Comparison of ENCODE assay signal across 31 cellular contexts in genomic region chr2:3641841-3642421, GRCh38. TPM values are rescaled to one million over a fixed set of nuclear protein-coding genes. Genes with fewer than 3 reads are reported as not detected.
DNase-seq lines count a peak whose midpoint lies in the region; ATAC-seq, FAIRE-seq and TF ChIP-seq lines count a peak whose summit lies in the region.
"Had no signal": no experiment of that assay in that cellular context is flagged by ENCODE, and none has a peak within 500 bp of the region (broad histone marks: within the 10 kb centered on the region; RNA-seq: fewer than 3 reads in every experiment).

No MANE protein-coding gene starts in this region.

- H3K23ac ChIP-seq in H1 (ENCODE audit: insufficient read length) (no peak overlapping the region), trophoblast cell (ENCODE audit: low read length) (no peak overlapping the region)

- H3K36me3 Mint-ChIP-seq in neural crest cell (ENCODE audit: low read depth) (no peaks in the 10 kb centered on the region), type B pancreatic cell (no peaks in the 10 kb centered on the region)
- H3K36me3 Mint-ChIP-seq: activated naive CD8-positive, alpha-beta T cell; stimulated activated memory B cell treated with anti-CD40 and anti-IgM and Interleukin-4, amounts not matched to agents 10 μg/mL and 1 μg/mL and 100 μg/mL, for 72 hours had no signal

- no peak overlapping the region for H3K56ac ChIP-seq in H1 (replicated peaks; ENCODE audit: insufficient read length, low read depth, low read length)

- H3K79me1 ChIP-seq in H1 (ENCODE audit: low read depth, low read length) (no peaks in the 10 kb centered on the region), trophoblast cell (ENCODE audit: low read length) (no peaks in the 10 kb centered on the region)

- no peaks in the 10 kb centered on the region for H4K20me1 ChIP-seq in H1 (replicated peaks in 1 of 2; ENCODE audit: control insufficient read depth in 1 of 2, insufficient read depth in 2 of 2, low read length in 2 of 2)

- no peak overlapping the region for H2AK5ac ChIP-seq in H1 (ENCODE audit: low read depth, low read length)
- no peak overlapping the region for H2AK5ac ChIP-seq in trophoblast cell (ENCODE audit: low read length)

- H2BK12ac ChIP-seq in H1 (ENCODE audit: low read depth, low read length) (0 out of 2 replicates have a peak overlapping the region, but pooled peaks have one; percentile 39), trophoblast cell (ENCODE audit: low read length) (no peak overlapping the region)

- H3K79me2 ChIP-seq in H1 (ENCODE audit: control insufficient read depth in 1 of 2, insufficient read depth in 2 of 2, low read length in 2 of 2) (no peaks in the 10 kb centered on the region), trophoblast cell (ENCODE audit: control insufficient read depth, insufficient read depth, low read length, poor library complexity) (no peaks in the 10 kb centered on the region)
- H3K79me2 ChIP-seq: parathyroid adenoma had no signal

- peak overlapping the region; percentile 43 for H3K27ac Mint-ChIP-seq in neural crest cell (ENCODE audit: unreplicated experiment)
- no peak overlapping the region for H3K27ac Mint-ChIP-seq in type B pancreatic cell
- H3K27ac Mint-ChIP-seq: activated B cell treated with CpG ODN at 0.5 μM for 24 hours; activated CD8-positive, alpha-beta T cell treated with anti-CD3 and anti-CD28 coated beads for 36 hours; activated naive CD8-positive, alpha-beta T cell; stimulated activated memory B cell treated with anti-CD40 and anti-IgM and Interleukin-4, amounts not matched to agents 10 μg/mL and 1 μg/mL and 100 μg/mL, for 72 hours had no signal

- H3K14ac ChIP-seq in H1 (ENCODE audit: insufficient read length) (no peak overlapping the region), trophoblast cell (ENCODE audit: low read length) (no peak overlapping the region)

- no peaks in the 10 kb centered on the region for H3K9me3 Mint-ChIP-seq in neural crest cell
- H3K9me3 Mint-ChIP-seq in type B pancreatic cell, result no peaks in the 10 kb centered on the region
- H3K9me3 Mint-ChIP-seq: activated B cell treated with CpG ODN at 0.5 μM for 24 hours; activated CD8-positive, alpha-beta T cell treated with anti-CD3 and anti-CD28 coated beads for 36 hours; activated T-cell treated with anti-CD3 and anti-CD28 coated beads, Interleukin-2, amount 50 U/mL, for 4 hours; stimulated activated memory B cell treated with anti-CD40 and anti-IgM and Interleukin-4, amounts not matched to agents 10 μg/mL and 1 μg/mL and 100 μg/mL, for 72 hours had no signal

- POLR2A ChIA-PET in H1 (lab: Charles Lee; ENCODE audit: partially characterized antibody), result interaction anchor here (1.2 to 2.7 kb wide), 2 partner anchors 9 to 59 kb away, joined by 4 to 15 read pairs; no protein-coding TSS in a partner anchor

- TF ChIP-seq EP300 in H1 (IDR thresholded peaks at IDR 0.05; ENCODE audit: borderline replicate concordance in 1 of 2, low read depth in 2 of 2, low read length in 2 of 2), result no peak

- no peak overlapping the region for H4K5ac ChIP-seq in H1 (ENCODE audit: insufficient read length, low read depth, low read length)

- H2BK5ac ChIP-seq in H1 (ENCODE audit: low read depth, low read length), result no peak overlapping the region
- H2BK5ac ChIP-seq in trophoblast cell (ENCODE audit: low read depth, low read length, poor library complexity), result no peak overlapping the region

- H3K27me3 Mint-ChIP-seq in neural crest cell (ENCODE audit: low read depth), result no peaks in the 10 kb centered on the region
- peaks cover 3% of the 10 kb centered on the region for H3K27me3 Mint-ChIP-seq in type B pancreatic cell
- H3K27me3 Mint-ChIP-seq: activated B cell treated with CpG ODN at 0.5 μM for 24 hours; activated CD8-positive, alpha-beta T cell treated with anti-CD3 and anti-CD28 coated beads for 36 hours; activated naive CD8-positive, alpha-beta T cell had no signal

- no peaks in the 10 kb centered on the region for H3K23me2 ChIP-seq in H1 (ENCODE audit: low read depth, low read length)

- H3K4me3 ChIP-seq in H1 (ENCODE audit: extremely low read depth in 1 of 4, insufficient read depth in 2 of 4, low read depth in 3 of 4, low read length in 4 of 4) (no peak overlapping the region), trophoblast cell (ENCODE audit: low read depth, low read length) (no peak overlapping the region)
- H3K4me3 ChIP-seq: body of pancreas, heart right ventricle, lower lobe of right lung, right lobe of liver had no signal

- H2BK15ac ChIP-seq in H1 (ENCODE audit: low read length), result no peak overlapping the region

- H3K9me3 ChIP-seq in H1 (ENCODE audit: insufficient read depth in 2 of 2, low read depth in 1 of 2, low read length in 1 of 2) (no peaks in the 10 kb centered on the region), trophoblast cell (ENCODE audit: insufficient read depth, low read depth, low read length) (no peaks in the 10 kb centered on the region)
- H3K9me3 ChIP-seq: BE2C, body of pancreas, heart right ventricle, lower lobe of right lung, right lobe of liver had no signal

- peak; percentile 30 for DNase-seq in activated effector memory CD4-positive, alpha-beta T cell treated with anti-CD3 and anti-CD28 coated beads, Interleukin-2, amount 50 U/mL, for 16 hours
- no peak for DNase-seq in activated effector memory CD4-positive, alpha-beta T cell treated with Interleukin-2 at 50 U/mL for 16 hours
- DNase-seq in H1 (ENCODE audit: low read depth in 1 of 2, low spot score in 2 of 2) (peak in 1 of 2 experiments; percentile 45), neural crest cell (ENCODE audit: low read depth, low spot score) (no peak), type B pancreatic cell (ENCODE audit: extremely low spot score, unreplicated experiment) (peak; percentile 61), superior temporal gyrus (ENCODE audit: extremely low spot score) (no peak), trophoblast cell (no peak)
- DNase-seq: activated B cell treated with CpG ODN at 0.5 μM for 24 hours; activated CD8-positive, alpha-beta T cell treated with anti-CD3 and anti-CD28 coated beads for 36 hours; activated T-cell treated with anti-CD3 and anti-CD28 coated beads, Interleukin-2, amount 50 U/mL, for 4 hours; BE2C; DMS79 treated with DMSO at 0.1 percent for 48 hours; lower lobe of right lung; NCI-H1417; NCI-H2107; NCI-H510A treated with DMSO at 0.1 percent for 48 hours; NK-92 treated with Interleukin-12 subunit alpha and Interleukin-12 subunit beta, amount 100 ng/mL, for 24 hours had no signal

- CTCF ChIA-PET in H1 (lab: Charles Lee; ENCODE audit: partially characterized antibody), result interaction anchor here (0.6 to 2.6 kb wide), 8 partner anchors 8 to 198 kb away, joined by 3 to 22 read pairs (median 4); no protein-coding TSS in a partner anchor

- no peak for FAIRE-seq in H1 (lab: Jason Lieb, UNC)
- FAIRE-seq: A204.1, colon, GM12892 had no signal

- H3K4ac ChIP-seq in H1 (replicated peaks; ENCODE audit: insufficient read length, low read depth, low read length) (no peak overlapping the region), trophoblast cell (ENCODE audit: low read depth, low read length) (no peak overlapping the region)

- H3K4me3 Mint-ChIP-seq in neural crest cell, result no peak overlapping the region
- no peak overlapping the region for H3K4me3 Mint-ChIP-seq in type B pancreatic cell
- H3K4me3 Mint-ChIP-seq: activated B cell treated with CpG ODN at 0.5 μM for 24 hours; activated CD8-positive, alpha-beta T cell treated with anti-CD3 and anti-CD28 coated beads for 36 hours; activated naive CD8-positive, alpha-beta T cell; activated T-cell treated with anti-CD3 and anti-CD28 coated beads, Interleukin-2, amount 50 U/mL, for 4 hours; stimulated activated memory B cell treated with anti-CD40 and anti-IgM and Interleukin-4, amounts not matched to agents 10 μg/mL and 1 μg/mL and 100 μg/mL, for 72 hours had no signal

- H3K4me1 ChIP-seq in H1 (replicated peaks in 1 of 4; ENCODE audit: control insufficient read depth in 3 of 4, insufficient read depth in 4 of 4, low read length in 3 of 4) (no peaks in the 10 kb centered on the region; a peak in 1 of 7 replicates), trophoblast cell (ENCODE audit: control insufficient read depth in 1 of 2, insufficient read depth in 2 of 2, low read length in 2 of 2) (no peaks in the 10 kb centered on the region)
- H3K4me1 ChIP-seq: body of pancreas, heart right ventricle, lower lobe of right lung, parathyroid adenoma, right lobe of liver had no signal

- H3K27me3 ChIP-seq in H1 (replicated peaks in 1 of 4; ENCODE audit: control insufficient read depth in 3 of 4, extremely low read depth in 1 of 4, insufficient read depth in 3 of 4, low read length in 3 of 4) (no peaks in the 10 kb centered on the region; a peak in 1 of 7 replicates), trophoblast cell (ENCODE audit: insufficient read depth, low read length) (no peaks in the 10 kb centered on the region)
- H3K27me3 ChIP-seq: BE2C, body of pancreas, heart right ventricle, right lobe of liver had no signal

- ATAC-seq in GM21786 (IDR thresholded peaks at IDR 0.05; ENCODE audit: unreplicated experiment), result no peak
- ATAC-seq: activated CD8-positive, alpha-beta T cell treated with anti-CD3 and anti-CD28 coated beads for 36 hours; activated T-cell treated with anti-CD3 and anti-CD28 coated beads, Interleukin-2, amount 50 U/mL, for 4 hours; body of pancreas; HCT116; right lobe of liver; SK-N-SH treated with all-trans-retinoic acid at 6 μM for 48 hours; stimulated activated memory B cell treated with anti-CD40 and anti-IgM and Interleukin-4, amounts not matched to agents 10 μg/mL and 1 μg/mL and 100 μg/mL, for 72 hours had no signal

- WGBS in H1 (ENCODE audit: extremely low coverage in 1 of 2, insufficient coverage in 1 of 2, insufficient read length in 1 of 2, insufficient replicate concordance in 2 of 2, low coverage in 1 of 2, low lambda C conversion rate in 2 of 2, missing lambda C conversion rate in 1 of 2), 2 experiments, result 95% methylated on average over 26 of the region's 26 CpGs; no CpG with 5 or more reads in 1 of the 2 experiments
- no CpG with 5 or more reads among the region's 26 CpGs for WGBS in trophoblast cell (ENCODE audit: extremely low coverage, insufficient coverage, insufficient read length)

- H3K4me2 ChIP-seq in H1 (ENCODE audit: insufficient read depth in 1 of 2, low read depth in 2 of 2, low read length in 2 of 2) (no peak overlapping the region), trophoblast cell (ENCODE audit: low read length) (no peak overlapping the region)

- no peak overlapping the region for H4K12ac ChIP-seq in trophoblast cell (ENCODE audit: low read depth, low read length)

- H3K27ac ChIP-seq in H1 (ENCODE audit: low read depth, low read length), result no peak overlapping the region
- no peak overlapping the region for H3K27ac ChIP-seq in trophoblast cell (ENCODE audit: low read depth, low read length)
- H3K27ac ChIP-seq: body of pancreas, heart right ventricle, lower lobe of right lung, parathyroid adenoma, right lobe of liver had no signal

- TF ChIP-seq RAD21 in H1 (IDR thresholded peaks at IDR 0.05 in 1 of 2, conservative IDR thresholded peaks at IDR 0.05 in 1 of 2; ENCODE audit: low read depth in 2 of 2, low read length in 2 of 2), result no peak

- no peak for TF ChIP-seq POLR2A in H1 (IDR thresholded peaks at IDR 0.05; ENCODE audit: control extremely low read depth in 1 of 2, low read depth in 2 of 2, low read length in 2 of 2)

- no peak overlapping the region for H3K18ac ChIP-seq in H1 (ENCODE audit: extremely low read depth, low read length)
- no peak overlapping the region for H3K18ac ChIP-seq in trophoblast cell (ENCODE audit: low read length)

- H3K36me3 ChIP-seq in H1 (ENCODE audit: control insufficient read depth in 2 of 4, insufficient read depth in 4 of 4, low read length in 3 of 4), result no peaks in the 10 kb centered on the region
- H3K36me3 ChIP-seq in trophoblast cell (ENCODE audit: control insufficient read depth in 1 of 2, insufficient read depth in 2 of 2, low read length in 2 of 2), result no peaks in the 10 kb centered on the region
- H3K36me3 ChIP-seq: heart right ventricle, lower lobe of right lung, right lobe of liver had no signal

- H3K4me1 Mint-ChIP-seq in neural crest cell, result no peaks in the 10 kb centered on the region
- no peaks in the 10 kb centered on the region for H3K4me1 Mint-ChIP-seq in type B pancreatic cell (ENCODE audit: unreplicated experiment)
- H3K4me1 Mint-ChIP-seq: activated B cell treated with CpG ODN at 0.5 μM for 24 hours; stimulated activated memory B cell treated with anti-CD40 and anti-IgM and Interleukin-4, amounts not matched to agents 10 μg/mL and 1 μg/mL and 100 μg/mL, for 72 hours had no signal

- H2BK20ac ChIP-seq in H1 (ENCODE audit: low read length), result no peak overlapping the region

- H4K91ac ChIP-seq in H1 (replicated peaks; ENCODE audit: insufficient read length, low read length) (no peak overlapping the region), trophoblast cell (ENCODE audit: low read depth, low read length) (no peak overlapping the region)

- no peak for TF ChIP-seq CTCF in H1 (IDR thresholded peaks at IDR 0.05; ENCODE audit: control extremely low read depth in 1 of 3, insufficient read depth in 1 of 3, low read depth in 1 of 3, low read length in 3 of 3)
- no peak for TF ChIP-seq CTCF in neural crest cell (conservative IDR thresholded peaks at IDR 0.05)
- no peak for TF ChIP-seq CTCF in type B pancreatic cell (conservative IDR thresholded peaks at IDR 0.05)

- H2AFZ ChIP-seq in H1 (ENCODE audit: low read length), result no peak overlapping the region
- no peak overlapping the region for H2AFZ ChIP-seq in trophoblast cell (ENCODE audit: insufficient read depth, low read length, poor library complexity)
- H2AFZ ChIP-seq: parathyroid adenoma had no signal

- no peak overlapping the region for H2BK120ac ChIP-seq in H1 (replicated peaks; ENCODE audit: low read depth, low read length)
- no peak overlapping the region for H2BK120ac ChIP-seq in trophoblast cell (ENCODE audit: insufficient read depth, low read length, poor library complexity)

- H4K8ac ChIP-seq in H1 (ENCODE audit: extremely low read depth, insufficient read depth, low read length) (peak overlapping the region; percentile 45; the same call in 1 of the 2 replicates), trophoblast cell (ENCODE audit: low read depth, low read length) (no peak overlapping the region)

- H3K9ac ChIP-seq in H1 (replicated peaks in 1 of 4; ENCODE audit: extremely low read depth in 1 of 4, low read depth in 3 of 4, low read length in 3 of 4) (0 out of 7 replicates have a peak overlapping the region, but pooled peaks of 1 of the 4 experiments have one; percentile 1), trophoblast cell (ENCODE audit: low read length) (no peak overlapping the region)
- H3K9ac ChIP-seq: parathyroid adenoma had no signal

RNA-seq across cellular contexts. Expression of gene ALLC, which starts 16.1 kb away (rescaled TPM):
- total RNA-seq in H1 (2021; fragmentation: NEBNext Ultra II Directional; extraction: Animal tissue kit (Norgen Biotek cat#: 25700)), result not detected in 2 replicates
- polyA plus RNA-seq in H1 (2011; rRNA removed), result not detected in 2 replicates
- polyA plus RNA-seq in H1 (2011; cell fraction: cytosol; rRNA removed), result not detected
- not detected for polyA plus RNA-seq in H1 (2011; cell fraction: nucleus; rRNA removed)
- not detected in 4 replicates for polyA plus RNA-seq in H1 (2012, experiment 1 of 2)
- polyA plus RNA-seq in H1 (2012, experiment 2 of 2), result not detected
- not detected for polyA plus RNA-seq in H1 (2013, experiment 1 of 2)
- polyA plus RNA-seq in H1 (2013, experiment 2 of 2), result not detected
- polyA minus RNA-seq in H1 (2011; rRNA and poly(A)+ RNA removed), result not detected in 2 replicates
- polyA minus RNA-seq in H1 (2011; cell fraction: cytosol; rRNA and poly(A)+ RNA removed), result not detected
- polyA minus RNA-seq in H1 (2011; cell fraction: nucleus; rRNA and poly(A)+ RNA removed), result not detected
- not detected in 2 replicates for total RNA-seq in neural crest cell
- not detected in 2 replicates for total RNA-seq in type B pancreatic cell (ENCODE audit: low replicate concordance)
- 0.11 and 0.12 TPM in 2 replicates for polyA plus RNA-seq in trophoblast cell (2013)
- total RNA-seq: activated B cell treated with CpG ODN at 0.5 μM for 24 hours; activated CD8-positive, alpha-beta T cell treated with anti-CD3 and anti-CD28 coated beads for 36 hours; activated T-cell treated with anti-CD3 and anti-CD28 coated beads, Interleukin-2, amount 50 U/mL, for 4 hours; body of pancreas; heart right ventricle; lower lobe of right lung; RPMI7951; ureter had no signal

RNA-seq across cellular contexts. Expression of gene COLEC11, which starts 47.0 kb away (rescaled TPM):
- total RNA-seq in H1 (2021; fragmentation: NEBNext Ultra II Directional; extraction: Animal tissue kit (Norgen Biotek cat#: 25700)), result 0.25 and 0.47 TPM in 2 replicates
- 0.58 and 0.80 TPM in 2 replicates for polyA plus RNA-seq in H1 (2011; rRNA removed)
- polyA plus RNA-seq in H1 (2011; cell fraction: cytosol; rRNA removed), result 1.1 TPM
- polyA plus RNA-seq in H1 (2011; cell fraction: nucleus; rRNA removed), result 1.6 TPM
- 0.70 to 0.87 TPM (median 0.72 TPM) in 4 replicates for polyA plus RNA-seq in H1 (2012, experiment 1 of 2)
- 0.30 TPM for polyA plus RNA-seq in H1 (2012, experiment 2 of 2)
- 0.32 TPM for polyA plus RNA-seq in H1 (2013, experiment 1 of 2)
- 0.15 TPM for polyA plus RNA-seq in H1 (2013, experiment 2 of 2)
- 0.19 and 0.41 TPM in 2 replicates for polyA minus RNA-seq in H1 (2011; rRNA and poly(A)+ RNA removed)
- not detected for polyA minus RNA-seq in H1 (2011; cell fraction: cytosol; rRNA and poly(A)+ RNA removed)
- polyA minus RNA-seq in H1 (2011; cell fraction: nucleus; rRNA and poly(A)+ RNA removed), result 1.4 TPM
- total RNA-seq in neural crest cell, result not detected in 2 replicates
- total RNA-seq in type B pancreatic cell (ENCODE audit: low replicate concordance), result 0.33 and 0.63 TPM in 2 replicates
- polyA plus RNA-seq in trophoblast cell (2013), result 0.19 and 0.29 TPM in 2 replicates
- total RNA-seq: activated B cell treated with CpG ODN at 0.5 μM for 24 hours had no signal

Comparison
In these comparisons a context has a peak if more than half of its experiments do, and no peak if none do; other contexts are left out.
1. DNase-seq: peak in activated effector memory CD4-positive, alpha-beta T cell treated with anti-CD3 and anti-CD28 coated beads, Interleukin-2, amount 50 U/mL, for 16 hours (single experiment) and type B pancreatic cell (single experiment); none in activated effector memory CD4-positive, alpha-beta T cell treated with Interleukin-2 at 50 U/mL for 16 hours (single experiment), neural crest cell (single experiment), superior temporal gyrus (single experiment) and trophoblast cell (0 of 2).